ENCODE assay signal across 19 cellular contexts in genomic region chr6:85614780-85615179, GRCh38. TPM values are rescaled to one million over a fixed set of nuclear protein-coding genes. Genes with fewer than 3 reads are reported as not detected.
A peak's percentile ranks its signal among the peaks of the same experiment; 100 is the strongest.
DNase-seq lines count a peak whose midpoint lies in the region; ATAC-seq and TF ChIP-seq lines count a peak whose summit lies in the region.
"Had no signal": no experiment of that assay in that cellular context is flagged by ENCODE, and none has a peak within 500 bp of the region (broad histone marks: within the 10 kb centered on the region; RNA-seq: fewer than 3 reads in every experiment).

No MANE protein-coding gene starts in this region.

- H3K27me3 ChIP-seq in left ventricle myocardium inferior (ENCODE audit: low read depth), result no peaks in the 10 kb centered on the region

- no peaks in the 10 kb centered on the region for H3K27me3 Mint-ChIP-seq in stimulated activated naive CD8-positive, alpha-beta T cell treated with anti-CD3 and anti-CD28 coated beads, Interleukin-15, Interleukin-2, amounts not matched to agents 100 ng/mL and 50 ng/mL, for 24 hours
- H3K27me3 Mint-ChIP-seq in activated B cell treated with CpG ODN at 0.5 μM for 24 hours, result no peaks in the 10 kb centered on the region

- TF ChIP-seq CTCF in activated B cell treated with CpG ODN at 0.5 μM for 24 hours (IDR thresholded peaks at IDR 0.05), result no peak
- no peak for TF ChIP-seq CTCF in left ventricle myocardium inferior (IDR thresholded peaks at IDR 0.05; ENCODE audit: borderline replicate concordance)

- POLR2A ChIA-PET in activated B cell treated with CpG ODN at 0.5 μM for 24 hours (lab: Charles Lee), result no interaction called here

- H3K4me3 ChIP-seq in left ventricle myocardium inferior, result no peak overlapping the region
- H3K4me3 ChIP-seq: PC-9, psoas muscle had no signal

- peaks cover 22% of the 10 kb centered on the region for H3K4me1 Mint-ChIP-seq in stimulated activated naive CD8-positive, alpha-beta T cell treated with anti-CD3 and anti-CD28 coated beads, Interleukin-15, Interleukin-2, amounts not matched to agents 100 ng/mL and 50 ng/mL, for 24 hours (ENCODE audit: low read depth)
- no peaks in the 10 kb centered on the region for H3K4me1 Mint-ChIP-seq in activated B cell treated with CpG ODN at 0.5 μM for 24 hours

- H3K36me3 Mint-ChIP-seq in stimulated activated naive CD8-positive, alpha-beta T cell treated with anti-CD3 and anti-CD28 coated beads, Interleukin-15, Interleukin-2, amounts not matched to agents 100 ng/mL and 50 ng/mL, for 24 hours (ENCODE audit: low read depth), result peaks cover 91% of the 10 kb centered on the region
- H3K36me3 Mint-ChIP-seq in activated B cell treated with CpG ODN at 0.5 μM for 24 hours (ENCODE audit: low read depth), result peaks cover 81% of the 10 kb centered on the region

- intact Hi-C loops in activated B cell treated with CpG ODN at 0.5 μM for 24 hours (cut with micrococcal nuclease), result no loop called here
- intact Hi-C loops in left ventricle myocardium inferior (cut with micrococcal nuclease), result no loop called here

- H3K27ac ChIP-seq in left ventricle myocardium inferior (replicated peaks), result no peak overlapping the region
- H3K27ac ChIP-seq: PC-9, psoas muscle had no signal

- no peak overlapping the region for H3K4me3 Mint-ChIP-seq in stimulated activated naive CD8-positive, alpha-beta T cell treated with anti-CD3 and anti-CD28 coated beads, Interleukin-15, Interleukin-2, amounts not matched to agents 100 ng/mL and 50 ng/mL, for 24 hours
- H3K4me3 Mint-ChIP-seq in activated B cell treated with CpG ODN at 0.5 μM for 24 hours, result no peak overlapping the region
- H3K4me3 Mint-ChIP-seq: activated naive CD4-positive, alpha-beta T cell treated with anti-CD3 and anti-CD28 coated beads for 36 hours; CD8-positive, alpha-beta memory T cell had no signal

- CTCF ChIA-PET in activated B cell treated with CpG ODN at 0.5 μM for 24 hours (lab: Charles Lee), result no interaction called here

- H3K36me3 ChIP-seq in left ventricle myocardium inferior, result peaks cover 95% of the 10 kb centered on the region

- H3K9me3 ChIP-seq in left ventricle myocardium inferior (replicated peaks), result no peaks in the 10 kb centered on the region
- H3K9me3 ChIP-seq: psoas muscle had no signal

- H3K9me3 Mint-ChIP-seq in stimulated activated naive CD8-positive, alpha-beta T cell treated with anti-CD3 and anti-CD28 coated beads, Interleukin-15, Interleukin-2, amounts not matched to agents 100 ng/mL and 50 ng/mL, for 24 hours, result no peaks in the 10 kb centered on the region
- no peaks in the 10 kb centered on the region for H3K9me3 Mint-ChIP-seq in activated B cell treated with CpG ODN at 0.5 μM for 24 hours
- H3K9me3 Mint-ChIP-seq: activated naive CD4-positive, alpha-beta T cell treated with anti-CD3 and anti-CD28 coated beads for 36 hours; CD8-positive, alpha-beta memory T cell had no signal

- no peak for ATAC-seq in stimulated activated naive CD8-positive, alpha-beta T cell treated with anti-CD3 and anti-CD28 coated beads, Interleukin-15, Interleukin-2, amounts not matched to agents 100 U/mL and 50 U/mL, for 24 hours
- ATAC-seq in activated B cell treated with CpG ODN at 0.5 μM for 24 hours (ENCODE audit: low read depth) (no peak), esophagus mucosa (peak; percentile 13)

- peak overlapping the region; percentile 33 for H3K27ac Mint-ChIP-seq in stimulated activated naive CD8-positive, alpha-beta T cell treated with anti-CD3 and anti-CD28 coated beads, Interleukin-15, Interleukin-2, amounts not matched to agents 100 ng/mL and 50 ng/mL, for 24 hours
- H3K27ac Mint-ChIP-seq in activated B cell treated with CpG ODN at 0.5 μM for 24 hours, result peak overlapping the region; percentile 36
- H3K27ac Mint-ChIP-seq: activated naive CD4-positive, alpha-beta T cell treated with anti-CD3 and anti-CD28 coated beads for 36 hours had no signal

- no peaks in the 10 kb centered on the region for H3K4me1 ChIP-seq in left ventricle myocardium inferior
- H3K4me1 ChIP-seq: psoas muscle had no signal

- DNase-seq in stimulated activated naive CD8-positive, alpha-beta T cell treated with anti-CD3 and anti-CD28 coated beads, Interleukin-15, Interleukin-2, amounts not matched to agents 100 U/mL and 50 U/mL, for 24 hours, result no peak
- DNase-seq in activated B cell treated with CpG ODN at 0.5 μM for 24 hours (no peak), left ventricle myocardium inferior (no peak), NCI-H187 (lab: John Stamatoyannopoulos, UW) (no peak), AG20443 (ENCODE audit: low spot score) (no peak)
- DNase-seq: activated CD4-positive, alpha-beta T cell treated with anti-CD3 and anti-CD28 coated beads for 48 hours; activated CD8-positive, alpha-beta memory T cell treated with anti-CD3 and anti-CD28 coated beads, Interleukin-2, amount 50 U/mL, for 4 hours; activated naive CD4-positive, alpha-beta T cell treated with anti-CD3 and anti-CD28 coated beads for 36 hours; CD8-positive, alpha-beta memory T cell; DMS79; hippocampal formation; NCI-H1105; NCI-H2029 treated with DMSO at 0.1 percent for 48 hours; NCI-H446 treated with DMSO at 0.1 percent for 48 hours; PC-9; psoas muscle; SHP77 had no signal

RNA-seq across cellular contexts. Expression of gene SNX14, which starts 21.1 kb away (rescaled TPM):
- total RNA-seq in activated B cell treated with CpG ODN at 0.5 μM for 24 hours, result 61.6 and 70.8 TPM in 2 replicates
- 35.2 TPM for total RNA-seq in esophagus mucosa
- 33.7 TPM for total RNA-seq in left ventricle myocardium inferior

RNA-seq across cellular contexts. Expression of gene SYNCRIP, which starts 27.9 kb away (rescaled TPM):
- total RNA-seq in activated B cell treated with CpG ODN at 0.5 μM for 24 hours (119 and 122 TPM in 2 replicates), esophagus mucosa (90.9 TPM), left ventricle myocardium inferior (61.2 TPM)
